ENCODE assay signal across 1 cellular context in the genomic region with DNA sequence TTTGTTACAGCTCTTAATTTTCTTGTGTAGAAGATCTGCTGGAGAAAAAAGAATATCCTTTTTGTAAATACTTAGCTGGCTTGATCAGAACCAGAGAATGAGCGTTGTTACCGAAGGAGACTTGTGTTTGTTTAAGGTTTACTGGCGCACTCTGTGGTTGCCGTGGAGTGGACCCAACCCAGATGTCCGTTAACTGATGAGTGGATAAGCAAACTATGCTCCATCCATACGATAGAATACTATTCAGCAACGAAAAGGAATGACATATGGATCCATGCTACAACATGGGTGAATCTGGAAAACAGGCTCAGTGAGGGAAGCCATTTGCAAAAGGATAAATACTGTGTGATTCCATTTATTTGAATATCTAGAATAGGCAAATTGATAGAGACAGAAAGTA.
TF ChIP-seq lines count a peak whose summit lies in the region.

No MANE protein-coding gene starts in this region.

TF ChIP-seq in IMR-90, 13 proteins besides CTCF, POLR2A, EP300 and RAD21 (continued from another document):
- no peak for TF ChIP-seq USF2 (IDR thresholded peaks at IDR 0.05; ENCODE audit: low read depth, low read length)
- no peak for TF ChIP-seq FOS (IDR thresholded peaks at IDR 0.05; ENCODE audit: low read depth, low read length)
- no peak for TF ChIP-seq ELK1 (IDR thresholded peaks at IDR 0.05; ENCODE audit: borderline replicate concordance, low read depth, low read length)
- TF ChIP-seq NFE2L2 (IDR thresholded peaks at IDR 0.05; ENCODE audit: low read depth, low read length) = no peak
